ENCODE assay signal across 8 cellular contexts in genomic region chr10:44725404-44725803, GRCh38.
DNase-seq lines count a peak whose midpoint lies in the region; ATAC-seq lines count a peak whose summit lies in the region.

No MANE protein-coding gene starts in this region.

- H3K4me3 ChIP-seq in skeletal muscle satellite cell (ENCODE audit: low read length) (no peak overlapping the region), neuronal stem cell (ENCODE audit: low read length in 2 of 2) (no peak overlapping the region)

- H2AK5ac ChIP-seq in neuronal stem cell (ENCODE audit: low read depth, low read length) = no peak overlapping the region

- H3K27me3 ChIP-seq in skeletal muscle satellite cell (ENCODE audit: control insufficient read depth, insufficient read depth, low read length) = no peaks in the 10 kb centered on the region
- H3K27me3 ChIP-seq in neuronal stem cell (ENCODE audit: control insufficient read depth in 3 of 3, insufficient read depth in 3 of 3, low read depth in 1 of 3, low read length in 3 of 3) = no peaks in the 10 kb centered on the region

- no peak overlapping the region for H3K4me3 Mint-ChIP-seq in activated CD4-positive, alpha-beta T cell treated with anti-CD3 and anti-CD28 coated beads, Interleukin-2, amount 10 ng/mL, durations not matched to agents 24 days and 14 days

- intact Hi-C loops in activated CD4-positive, alpha-beta T cell treated with anti-CD3 and anti-CD28 coated beads, Interleukin-2, amount 10 ng/mL, durations not matched to agents 24 days and 14 days (cut with micrococcal nuclease) = no loop called here

- no peak overlapping the region for H2BK15ac ChIP-seq in neuronal stem cell (ENCODE audit: low read length)

- no peaks in the 10 kb centered on the region for H3K79me1 ChIP-seq in neuronal stem cell (ENCODE audit: low read depth, low read length)

- no CpG with 5 or more reads among the region's 2 CpGs for WGBS in neuronal stem cell (ENCODE audit: extremely low coverage in 2 of 2, insufficient read length in 2 of 2, insufficient replicate concordance in 1 of 2), 2 donors

- peak overlapping the region; percentile 20 for H3K4me2 ChIP-seq in skeletal muscle satellite cell (ENCODE audit: low read length)
- no peak overlapping the region for H3K4me2 ChIP-seq in neuronal stem cell (ENCODE audit: insufficient read depth, low read length, poor library complexity, severe bottlenecking)

- H3K9me3 Mint-ChIP-seq in activated CD4-positive, alpha-beta T cell treated with anti-CD3 and anti-CD28 coated beads, Interleukin-2, amount 10 ng/mL, durations not matched to agents 24 days and 14 days = peaks cover 3% of the 10 kb centered on the region

- no peaks in the 10 kb centered on the region for H3K36me3 Mint-ChIP-seq in activated CD4-positive, alpha-beta T cell treated with anti-CD3 and anti-CD28 coated beads, Interleukin-2, amount 10 ng/mL, durations not matched to agents 24 days and 14 days (ENCODE audit: low read depth)

- ATAC-seq in GM19397 (IDR thresholded peaks at IDR 0.05; ENCODE audit: unreplicated experiment) (peak; percentile 58), HG03060 (IDR thresholded peaks at IDR 0.05; ENCODE audit: low read depth, unreplicated experiment) (peak; percentile 89)

- H3K4ac ChIP-seq in neuronal stem cell (ENCODE audit: low read length) = no peak overlapping the region

- peak; percentile 46 for DNase-seq in RPMI8226
- DNase-seq in activated CD4-positive, alpha-beta T cell treated with anti-CD3 and anti-CD28 coated beads, Interleukin-2, amount 10 ng/mL, durations not matched to agents 24 days and 14 days = no peak
- no peak for DNase-seq in neuronal stem cell (ENCODE audit: low spot score)
- no peak for DNase-seq in NCI-H69 (lab: John Stamatoyannopoulos, UW)
- DNase-seq in GOT3 (lab: John Stamatoyannopoulos, UW) = no peak

- no peak overlapping the region for H4K91ac ChIP-seq in neuronal stem cell (ENCODE audit: low read depth, low read length, poor library complexity)

- no peak overlapping the region for H2BK12ac ChIP-seq in neuronal stem cell (ENCODE audit: low read length)

- H3K27ac Mint-ChIP-seq in activated CD4-positive, alpha-beta T cell treated with anti-CD3 and anti-CD28 coated beads, Interleukin-2, amount 10 ng/mL, durations not matched to agents 24 days and 14 days = no peak overlapping the region

- H2AFZ ChIP-seq in neuronal stem cell (ENCODE audit: low read length) = no peak overlapping the region

- peak overlapping the region; percentile 39 for H3K9ac ChIP-seq in skeletal muscle satellite cell (ENCODE audit: low read depth, low read length)
- H3K9ac ChIP-seq in neuronal stem cell (ENCODE audit: low read depth, low read length, poor library complexity) = no peak overlapping the region

- H3K27me3 Mint-ChIP-seq in activated CD4-positive, alpha-beta T cell treated with anti-CD3 and anti-CD28 coated beads, Interleukin-2, amount 10 ng/mL, durations not matched to agents 24 days and 14 days = peaks cover under 1% of the 10 kb centered on the region

- peaks cover 28% of the 10 kb centered on the region for H3K4me1 ChIP-seq in skeletal muscle satellite cell (ENCODE audit: control insufficient read depth, insufficient read depth, low read length)
- H3K4me1 ChIP-seq in neuronal stem cell (ENCODE audit: control insufficient read depth in 2 of 2, insufficient read depth in 1 of 2, low read depth in 1 of 2, low read length in 2 of 2) = no peaks in the 10 kb centered on the region

- H3K18ac ChIP-seq in neuronal stem cell (ENCODE audit: low read length) = no peak overlapping the region

- H3K9me3 ChIP-seq in skeletal muscle satellite cell (replicated peaks; ENCODE audit: low read length) (no peaks in the 10 kb centered on the region), neuronal stem cell (replicated peaks in 1 of 2; ENCODE audit: control insufficient read depth in 2 of 2, insufficient read depth in 1 of 2, low read depth in 1 of 2, low read length in 2 of 2) (no peaks in the 10 kb centered on the region)

- no peak overlapping the region for H4K8ac ChIP-seq in neuronal stem cell (ENCODE audit: low read depth, low read length)

- no peak overlapping the region for H2BK120ac ChIP-seq in neuronal stem cell (ENCODE audit: low read depth, low read length)

- no peaks in the 10 kb centered on the region for H3K4me1 Mint-ChIP-seq in activated CD4-positive, alpha-beta T cell treated with anti-CD3 and anti-CD28 coated beads, Interleukin-2, amount 10 ng/mL, durations not matched to agents 24 days and 14 days

- H3K14ac ChIP-seq in neuronal stem cell (ENCODE audit: low read length) = no peak overlapping the region

- no peak overlapping the region for H2BK5ac ChIP-seq in neuronal stem cell (ENCODE audit: low read length)

- no peaks in the 10 kb centered on the region for H3K36me3 ChIP-seq in skeletal muscle satellite cell (ENCODE audit: insufficient read depth, low read length)
- H3K36me3 ChIP-seq in neuronal stem cell (replicated peaks in 1 of 2; ENCODE audit: control insufficient read depth in 2 of 2, insufficient read depth in 2 of 2, low read length in 2 of 2) = no peaks in the 10 kb centered on the region

- no peak overlapping the region for H3K23ac ChIP-seq in neuronal stem cell (ENCODE audit: low read depth, low read length, poor library complexity)

- no peak overlapping the region for H3K27ac ChIP-seq in neuronal stem cell (replicated peaks; ENCODE audit: low read length)
